1 cellular context compared by ENCODE assay signal in genomic region chr15:65115542-65115941, GRCh38.
TF ChIP-seq lines count a peak whose summit lies in the region.

No MANE protein-coding gene starts in this region.

TF ChIP-seq in HEK293, 187 proteins besides CTCF, POLR2A, EP300 and RAD21 (continued from another document):
- TF ChIP-seq, protein P1, sequence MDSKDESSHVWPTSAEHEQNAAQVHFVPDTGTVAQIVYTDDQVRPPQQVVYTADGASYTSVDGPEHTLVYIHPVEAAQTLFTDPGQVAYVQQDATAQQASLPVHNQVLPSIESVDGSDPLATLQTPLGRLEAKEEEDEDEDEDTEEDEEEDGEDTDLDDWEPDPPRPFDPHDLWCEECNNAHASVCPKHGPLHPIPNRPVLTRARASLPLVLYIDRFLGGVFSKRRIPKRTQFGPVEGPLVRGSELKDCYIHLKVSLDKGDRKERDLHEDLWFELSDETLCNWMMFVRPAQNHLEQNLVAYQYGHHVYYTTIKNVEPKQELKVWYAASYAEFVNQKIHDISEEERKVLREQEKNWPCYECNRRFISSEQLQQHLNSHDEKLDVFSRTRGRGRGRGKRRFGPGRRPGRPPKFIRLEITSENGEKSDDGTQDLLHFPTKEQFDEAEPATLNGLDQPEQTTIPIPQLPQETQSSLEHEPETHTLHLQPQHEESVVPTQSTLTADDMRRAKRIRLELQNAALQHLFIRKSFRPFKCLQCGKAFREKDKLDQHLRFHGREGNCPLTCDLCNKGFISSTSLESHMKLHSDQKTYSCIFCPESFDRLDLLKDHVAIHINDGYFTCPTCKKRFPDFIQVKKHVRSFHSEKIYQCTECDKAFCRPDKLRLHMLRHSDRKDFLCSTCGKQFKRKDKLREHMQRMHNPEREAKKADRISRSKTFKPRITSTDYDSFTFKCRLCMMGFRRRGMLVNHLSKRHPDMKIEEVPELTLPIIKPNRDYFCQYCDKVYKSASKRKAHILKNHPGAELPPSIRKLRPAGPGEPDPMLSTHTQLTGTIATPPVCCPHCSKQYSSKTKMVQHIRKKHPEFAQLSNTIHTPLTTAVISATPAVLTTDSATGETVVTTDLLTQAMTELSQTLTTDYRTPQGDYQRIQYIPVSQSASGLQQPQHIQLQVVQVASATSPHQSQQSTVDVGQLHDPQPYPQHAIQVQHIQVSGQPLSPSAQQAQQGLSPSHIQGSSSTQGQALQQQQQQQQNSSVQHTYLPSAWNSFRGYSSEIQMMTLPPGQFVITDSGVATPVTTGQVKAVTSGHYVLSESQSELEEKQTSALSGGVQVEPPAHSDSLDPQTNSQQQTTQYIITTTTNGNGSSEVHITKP (tag by site-specific recombination; IDR thresholded peaks at IDR 0.05), result no peak
- TF ChIP-seq ZNF488 (tag by site-specific recombination; IDR thresholded peaks at IDR 0.05) (no peak), MYNN (tag by site-specific recombination; IDR thresholded peaks at IDR 0.05; ENCODE audit: borderline replicate concordance) (no peak), ZNF426 (tag by site-specific recombination; IDR thresholded peaks at IDR 0.05) (no peak), SCRT1 (tag by site-specific recombination; IDR thresholded peaks at IDR 0.05; ENCODE audit: borderline replicate concordance) (peak; percentile 76; the same call in 1 of the 2 replicates), ZNF140 (tag by site-specific recombination; IDR thresholded peaks at IDR 0.05) (no peak), ZNF2 (tag by site-specific recombination; IDR thresholded peaks at IDR 0.05) (no peak), ZNF791 (tag by site-specific recombination; IDR thresholded peaks at IDR 0.05) (no peak), ZNF155 (tag by site-specific recombination; IDR thresholded peaks at IDR 0.05) (no peak), ZBTB20 (tag by site-specific recombination; IDR thresholded peaks at IDR 0.05) (no peak), ZSCAN5A (tag by site-specific recombination; IDR thresholded peaks at IDR 0.05) (no peak), ZNF214 (tag by site-specific recombination; IDR thresholded peaks at IDR 0.05; ENCODE audit: borderline replicate concordance) (no peak), ZBTB17 (tag by site-specific recombination; IDR thresholded peaks at IDR 0.05) (peak; percentile 28; the same call in 1 of the 2 replicates), HOXC10 (CRISPR knock-in tag; IDR thresholded peaks at IDR 0.05) (no peak), ZSCAN16 (tag by site-specific recombination; IDR thresholded peaks at IDR 0.05) (no peak), ZNF561 (tag by site-specific recombination; IDR thresholded peaks at IDR 0.05; ENCODE audit: borderline replicate concordance) (no peak), ZNF335 (tag by site-specific recombination; conservative IDR thresholded peaks at IDR 0.05) (no peak), KLF16 (tag by site-specific recombination; IDR thresholded peaks at IDR 0.05) (no peak), ZNF501 (tag by site-specific recombination; IDR thresholded peaks at IDR 0.05) (0 out of 2 replicates have a peak, but pooled peaks have one; percentile 22), ZNF394 (tag by site-specific recombination; IDR thresholded peaks at IDR 0.05; ENCODE audit: borderline replicate concordance) (no peak), SP7 (tag by site-specific recombination; IDR thresholded peaks at IDR 0.05) (peak; percentile 95), ZNF837 (tag by site-specific recombination; IDR thresholded peaks at IDR 0.05) (no peak), SCRT2 (tag by site-specific recombination; IDR thresholded peaks at IDR 0.05) (no peak; the same call in 1 of the 2 replicates), OSR2 (tag by site-specific recombination; IDR thresholded peaks at IDR 0.05) (peak; percentile 48; the same call in 1 of the 2 replicates), SALL2 (tag by site-specific recombination; IDR thresholded peaks at IDR 0.05; ENCODE audit: borderline replicate concordance) (no peak), WT1 (tag by site-specific recombination; IDR thresholded peaks at IDR 0.05) (no peak), ZNF654 (tag by site-specific recombination; IDR thresholded peaks at IDR 0.05; ENCODE audit: low read depth) (no peak), ZNF639 (tag by site-specific recombination; IDR thresholded peaks at IDR 0.05) (no peak), KLF8 (tag by site-specific recombination; IDR thresholded peaks at IDR 0.05) (no peak), ZNF830 (tag by site-specific recombination; IDR thresholded peaks at IDR 0.05; ENCODE audit: low read depth) (no peak), ZNF280D (tag by site-specific recombination; IDR thresholded peaks at IDR 0.05) (no peak), ATF2 (tag by site-specific recombination; IDR thresholded peaks at IDR 0.05; ENCODE audit: low read depth) (no peak), ZNF600 (tag by site-specific recombination; IDR thresholded peaks at IDR 0.05) (peak; percentile 27; the same call in 1 of the 2 replicates), SP2 (tag by site-specific recombination; IDR thresholded peaks at IDR 0.05) (no peak)
- TF ChIP-seq, protein P2, sequence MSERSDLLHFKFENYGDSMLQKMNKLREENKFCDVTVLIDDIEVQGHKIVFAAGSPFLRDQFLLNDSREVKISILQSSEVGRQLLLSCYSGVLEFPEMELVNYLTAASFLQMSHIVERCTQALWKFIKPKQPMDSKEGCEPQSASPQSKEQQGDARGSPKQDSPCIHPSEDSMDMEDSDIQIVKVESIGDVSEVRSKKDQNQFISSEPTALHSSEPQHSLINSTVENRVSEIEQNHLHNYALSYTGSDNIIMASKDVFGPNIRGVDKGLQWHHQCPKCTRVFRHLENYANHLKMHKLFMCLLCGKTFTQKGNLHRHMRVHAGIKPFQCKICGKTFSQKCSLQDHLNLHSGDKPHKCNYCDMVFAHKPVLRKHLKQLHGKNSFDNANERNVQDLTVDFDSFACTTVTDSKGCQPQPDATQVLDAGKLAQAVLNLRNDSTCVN (tag by site-specific recombination; optimal IDR thresholded peaks at IDR 0.05), result no peak
